14 cellular contexts compared by ENCODE assay signal in genomic region chrY:14182776-14183175, GRCh38.
"Had no signal": no experiment of that assay in that cellular context is flagged by ENCODE, and none has a peak within 500 bp of the region (broad histone marks: within the 10 kb centered on the region; RNA-seq: fewer than 3 reads in every experiment).

No MANE protein-coding gene starts in this region.

- ATAC-seq: left lobe of liver, pancreas, sciatic nerve had no signal

- DNase-seq: activated CD8-positive, alpha-beta memory T cell treated with anti-CD3 and anti-CD28 coated beads for 24 hours; activated naive CD4-positive, alpha-beta T cell treated with Interleukin-2 at 50 U/mL for 16 hours; dorsolateral prefrontal cortex; hippocampal formation; mammary epithelial cell; naive B cell; pancreas; T-helper 1 cell; thyroid gland had no signal

- H3K4me1 Mint-ChIP-seq: naive B cell had no signal

- H3K9me3 Mint-ChIP-seq: activated T-helper 1 cell treated with anti-CD3 and anti-CD28 coated beads, Interleukin-12 subunit alpha, Interleukin-12 subunit beta, Interleukin-2, Interleukin-4 antibody, amounts not matched to agents 30 ng/mL and 10 ng/mL and 1 ng/mL, durations not matched to agents 14 hours and 24 hours and 36 hours; naive B cell had no signal

- H3K36me3 ChIP-seq: pancreas, thyroid gland had no signal

- H3K36me3 Mint-ChIP-seq: naive B cell had no signal

- H3K4me3 ChIP-seq: dorsolateral prefrontal cortex, pancreas, thyroid gland had no signal

- H3K27ac Mint-ChIP-seq: naive B cell had no signal

- H3K4me3 Mint-ChIP-seq: activated T-helper 1 cell treated with anti-CD3 and anti-CD28 coated beads, Interleukin-12 subunit alpha, Interleukin-12 subunit beta, Interleukin-2, Interleukin-4 antibody, amounts not matched to agents 30 ng/mL and 10 ng/mL and 1 ng/mL, durations not matched to agents 14 hours and 24 hours and 36 hours; naive B cell had no signal

- H3K27me3 Mint-ChIP-seq: naive B cell had no signal

- FAIRE-seq: keratinocyte, pancreas, urothelium cell line had no signal

- H3K27me3 ChIP-seq: dorsolateral prefrontal cortex, pancreas, thyroid gland had no signal
